In the genomic region with DNA sequence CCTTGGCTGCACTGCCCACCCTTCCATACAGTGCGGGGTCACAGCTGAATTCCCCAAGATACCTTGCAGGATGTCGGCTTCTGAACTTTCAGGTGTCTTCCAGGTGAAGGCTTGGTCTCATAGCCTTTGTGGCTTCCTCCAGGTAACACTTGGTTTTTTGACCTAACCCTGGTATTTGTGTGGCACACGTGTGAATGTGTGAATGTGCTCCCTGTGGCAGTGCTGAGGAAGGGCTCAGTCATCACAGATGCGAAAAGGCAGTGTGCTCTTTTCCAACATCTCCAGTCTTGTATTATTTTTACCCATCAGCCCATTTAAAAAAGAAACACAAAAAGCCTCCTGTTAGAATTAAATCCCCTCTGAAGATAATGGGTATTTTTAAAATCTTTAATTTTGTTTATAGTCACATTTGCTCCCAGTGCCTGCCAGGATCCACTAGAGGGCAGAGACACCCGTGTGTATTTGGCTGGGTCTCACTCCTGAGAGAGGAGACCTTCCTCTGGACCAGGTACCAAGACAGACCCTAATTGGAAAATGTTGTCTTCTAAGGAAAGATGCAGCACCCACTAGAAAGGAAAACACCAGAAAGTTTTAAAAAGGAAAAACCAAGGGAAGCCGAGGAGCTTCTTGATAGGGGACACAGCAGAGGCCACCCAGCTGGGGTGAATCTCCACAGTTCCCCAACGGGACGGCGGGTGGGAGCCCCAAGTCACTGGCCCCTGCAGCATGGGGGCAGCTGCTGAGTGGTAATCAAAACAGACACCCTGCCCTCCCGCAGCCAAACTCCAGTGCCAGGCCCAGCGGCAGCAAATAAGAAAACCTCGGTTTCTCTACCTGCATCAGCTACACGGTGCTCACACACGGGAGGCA, we compare ENCODE assay signal across 11 cellular contexts.
A peak's percentile ranks its signal among the peaks of the same experiment; 100 is the strongest.
DNase-seq lines count a peak whose midpoint lies in the region; ATAC-seq and TF ChIP-seq lines count a peak whose summit lies in the region.
"Had no signal": no experiment of that assay in that cellular context is flagged by ENCODE, and none has a peak within 500 bp of the region (broad histone marks: within the 10 kb centered on the region; RNA-seq: fewer than 3 reads in every experiment).

No MANE protein-coding gene starts in this region.

- H3K27ac Mint-ChIP-seq in activated T-cell treated with anti-CD3 and anti-CD28 coated beads, Interleukin-2, amount 50 U/mL, for 24 hours = no peak overlapping the region

- H3K4me3 Mint-ChIP-seq in activated T-cell treated with anti-CD3 and anti-CD28 coated beads, Interleukin-2, amount 50 U/mL, for 24 hours = no peak overlapping the region

- H3K9me3 Mint-ChIP-seq in activated T-cell treated with anti-CD3 and anti-CD28 coated beads, Interleukin-2, amount 50 U/mL, for 24 hours = no peaks in the 10 kb centered on the region

- H3K36me3 Mint-ChIP-seq in activated T-cell treated with anti-CD3 and anti-CD28 coated beads, Interleukin-2, amount 50 U/mL, for 24 hours (ENCODE audit: low read depth) = no peaks in the 10 kb centered on the region

- peaks cover 5% of the 10 kb centered on the region for H3K4me1 Mint-ChIP-seq in activated T-cell treated with anti-CD3 and anti-CD28 coated beads, Interleukin-2, amount 50 U/mL, for 24 hours (ENCODE audit: low read depth)

- DNase-seq in NCI-H82 (lab: John Stamatoyannopoulos, UW) (peak; percentile 14), NCI-H82 treated with DMSO at 0.1 percent for 48 hours (lab: John Stamatoyannopoulos, UW; ENCODE audit: unreplicated experiment) (no peak), RPMI8226 (peak; percentile 39), foreskin fibroblast (no peak), superior temporal gyrus (ENCODE audit: extremely low spot score) (peak; percentile 41), T-helper 9 cell (no peak)
- no peak for DNase-seq in activated T-cell treated with anti-CD3 and anti-CD28 coated beads, Interleukin-2, amount 50 U/mL, for 24 hours
- DNase-seq: activated CD4-positive, alpha-beta T cell treated with anti-CD3 and anti-CD28 coated beads for 4 hours; occipital lobe had no signal

- H3K27me3 Mint-ChIP-seq in activated T-cell treated with anti-CD3 and anti-CD28 coated beads, Interleukin-2, amount 50 U/mL, for 24 hours = peaks cover 24% of the 10 kb centered on the region

- no peak for ATAC-seq in GM21717 (IDR thresholded peaks at IDR 0.05; ENCODE audit: unreplicated experiment)

- TF ChIP-seq CTCF in foreskin fibroblast (IDR thresholded peaks at IDR 0.05; ENCODE audit: low read depth, low read length) = peak; percentile 37

- no peak overlapping the region for H3K4me3 ChIP-seq in foreskin fibroblast (ENCODE audit: low read depth in 1 of 2, low read length in 2 of 2)
- H3K4me3 ChIP-seq: BLaER1 treated with 17β-estradiol and CSF1 and Interleukin-3, amounts not matched to agents 10 nM and 100 nM had no signal

Comparison
In these comparisons a context has a peak if more than half of its experiments do, and no peak if none do; other contexts are left out.
1. DNase-seq: peak in NCI-H82 (single experiment), RPMI8226 (single experiment) and superior temporal gyrus (single experiment); none in NCI-H82 treated with DMSO at 0.1 percent for 48 hours (single experiment), foreskin fibroblast (0 of 2), activated T-cell treated with anti-CD3 and anti-CD28 coated beads, Interleukin-2, amount 50 U/mL, for 24 hours (single experiment) and T-helper 9 cell (single experiment).